ENCODE assay signal across 12 cellular contexts in the genomic region with DNA sequence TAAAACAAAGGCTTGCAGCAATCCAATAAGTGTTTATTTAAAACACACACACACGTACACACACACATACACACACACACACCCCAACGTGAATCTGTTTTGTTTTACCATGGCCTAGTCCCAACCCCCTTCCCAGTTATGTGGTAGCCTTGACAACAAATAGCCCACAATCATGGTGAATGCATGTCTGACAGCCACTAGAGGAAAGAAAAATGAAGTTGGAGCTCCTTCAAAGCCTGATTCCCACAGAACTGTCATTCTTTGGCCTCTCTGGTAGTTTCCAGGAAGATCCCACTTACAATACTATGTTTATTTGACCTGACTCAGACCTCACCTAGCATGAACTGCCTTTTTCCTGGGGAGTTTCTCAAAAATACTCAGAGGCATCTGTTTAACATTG.
DNase-seq lines count a peak whose midpoint lies in the region; ATAC-seq and TF ChIP-seq lines count a peak whose summit lies in the region.
"Had no signal": no experiment of that assay in that cellular context is flagged by ENCODE, and none has a peak within 500 bp of the region (broad histone marks: within the 10 kb centered on the region; RNA-seq: fewer than 3 reads in every experiment).

No MANE protein-coding gene starts in this region.

- H3K27me3 Mint-ChIP-seq in endothelial cell (ENCODE audit: unreplicated experiment) (peaks cover 1% of the 10 kb centered on the region), mesothelial cell of epicardium (ENCODE audit: low read depth) (no peaks in the 10 kb centered on the region)
- H3K27me3 Mint-ChIP-seq: memory B cell had no signal

- DNase-seq in ELF-1 (ENCODE audit: low read depth, low spot score) = peak; percentile 52
- peak; percentile 88 for DNase-seq in NCI-H226
- no peak for DNase-seq in endothelial cell (ENCODE audit: low spot score)
- no peak for DNase-seq in mesothelial cell of epicardium (ENCODE audit: low spot score in 2 of 2, unreplicated experiment in 2 of 2)
- DNase-seq in T-helper 2 cell = no peak
- DNase-seq in substantia nigra (lab: John Stamatoyannopoulos, UW) = no peak
- DNase-seq: PC-9, spleen had no signal

- H3K9me3 Mint-ChIP-seq in endothelial cell (ENCODE audit: unreplicated experiment) (no peaks in the 10 kb centered on the region), mesothelial cell of epicardium (peaks cover 27% of the 10 kb centered on the region)

- H3K4me1 Mint-ChIP-seq in endothelial cell (ENCODE audit: unreplicated experiment) (peaks cover 5% of the 10 kb centered on the region), mesothelial cell of epicardium (peaks cover 53% of the 10 kb centered on the region)
- H3K4me1 Mint-ChIP-seq: memory B cell had no signal

- ATAC-seq in HG03135 (IDR thresholded peaks at IDR 0.05; ENCODE audit: unreplicated experiment) = no peak
- no peak for ATAC-seq in GM19452 (IDR thresholded peaks at IDR 0.05; ENCODE audit: unreplicated experiment)

- no peak overlapping the region for H3K27ac ChIP-seq in substantia nigra (ENCODE audit: low read depth, low read length, poor library complexity, severe bottlenecking)
- H3K27ac ChIP-seq: PC-9, spleen, VCaP had no signal

- H3K36me3 Mint-ChIP-seq in endothelial cell (ENCODE audit: low read depth, unreplicated experiment) (peaks cover 13% of the 10 kb centered on the region), mesothelial cell of epicardium (peaks cover 39% of the 10 kb centered on the region)

- H3K27ac Mint-ChIP-seq in endothelial cell (ENCODE audit: unreplicated experiment) = peak overlapping the region; percentile 32
- H3K27ac Mint-ChIP-seq in mesothelial cell of epicardium = peak overlapping the region; percentile 99
- H3K27ac Mint-ChIP-seq: memory B cell had no signal

- H3K4me3 Mint-ChIP-seq in endothelial cell (ENCODE audit: unreplicated experiment) = no peak overlapping the region
- H3K4me3 Mint-ChIP-seq in mesothelial cell of epicardium = peak overlapping the region; percentile 53
- H3K4me3 Mint-ChIP-seq: memory B cell had no signal

- TF ChIP-seq CTCF in endothelial cell (IDR thresholded peaks at IDR 0.05; ENCODE audit: unreplicated experiment) = no peak
- TF ChIP-seq CTCF in mesothelial cell of epicardium (IDR thresholded peaks at IDR 0.05; ENCODE audit: unreplicated experiment) = no peak

Comparison
In these comparisons a context has a peak if more than half of its experiments do, and no peak if none do; other contexts are left out.
1. DNase-seq: peak in ELF-1 (single experiment) and NCI-H226 (single experiment); none in endothelial cell (single experiment), mesothelial cell of epicardium (0 of 2), T-helper 2 cell (0 of 5) and substantia nigra (0 of 49).